12 cellular contexts compared by ENCODE assay signal in genomic region chr3:71503525-71504249, GRCh38.
A peak's percentile ranks its signal among the peaks of the same experiment; 100 is the strongest.
DNase-seq lines count a peak whose midpoint lies in the region; ATAC-seq and TF ChIP-seq lines count a peak whose summit lies in the region.
"Had no signal": no experiment of that assay in that cellular context is flagged by ENCODE, and none has a peak within 500 bp of the region (broad histone marks: within the 10 kb centered on the region; RNA-seq: fewer than 3 reads in every experiment).

No MANE protein-coding gene starts in this region.

- H3F3A ChIP-seq in GM23248 (ENCODE audit: insufficient read depth), result peaks cover 41% of the 10 kb centered on the region

- H3K4me1 Mint-ChIP-seq in activated naive CD8-positive, alpha-beta T cell treated with anti-CD3 and anti-CD28 coated beads, Interleukin-2, amount 10 ng/mL, durations not matched to agents 7 days and 5 days, result peaks cover 27% of the 10 kb centered on the region

- H3K4me3 ChIP-seq in AG04450 (ENCODE audit: low read depth, low read length) (peak overlapping the region; percentile 23; the same call in 1 of the 2 replicates), GM23248 (peak overlapping the region; percentile 72)

- CTCF ChIA-PET in AG04450 (lab: Charles Lee), result interaction anchor here (0.7 kb wide), 1 partner anchor 165 kb away, joined by 4 read pairs; no protein-coding TSS in a partner anchor

- no peak overlapping the region for H3K27ac Mint-ChIP-seq in activated naive CD8-positive, alpha-beta T cell treated with anti-CD3 and anti-CD28 coated beads, Interleukin-2, amount 10 ng/mL, durations not matched to agents 7 days and 5 days

- DNase-seq in AG04450 (ENCODE audit: low read depth, low spot score) (no peak), GM23248 (peak; percentile 95), hepatic stellate cell (ENCODE audit: low spot score) (peak; percentile 29), 8988T (no peak), GOT3 (lab: John Stamatoyannopoulos, UW) (no peak), caudate nucleus (lab: John Stamatoyannopoulos, UW) (no peak)
- no peak for DNase-seq in activated naive CD8-positive, alpha-beta T cell treated with anti-CD3 and anti-CD28 coated beads, Interleukin-2, amount 10 ng/mL, durations not matched to agents 7 days and 5 days
- DNase-seq: DND-41, left colon, NCI-H2171, right cardiac atrium had no signal

- H3K36me3 Mint-ChIP-seq in activated naive CD8-positive, alpha-beta T cell treated with anti-CD3 and anti-CD28 coated beads, Interleukin-2, amount 10 ng/mL, durations not matched to agents 7 days and 5 days, result peaks cover 17% of the 10 kb centered on the region

- H3K27me3 ChIP-seq in AG04450 (ENCODE audit: control insufficient read depth, insufficient read depth, low read length), result no peaks in the 10 kb centered on the region
- H3K27me3 ChIP-seq in GM23248 (replicated peaks; ENCODE audit: insufficient read depth), result no peaks in the 10 kb centered on the region

- WGBS in GM23248 (ENCODE audit: low coverage in 1 of 2, low lambda C conversion rate in 2 of 2, missing lambda C conversion rate in 2 of 2), 2 experiments, result 42 to 44% methylated on average over 9 to 10 of the region's 10 CpGs

- peak; percentile 30 for ATAC-seq in activated naive CD8-positive, alpha-beta T cell treated with anti-CD3 and anti-CD28 coated beads, Interleukin-2, amount 10 ng/mL, durations not matched to agents 7 days and 5 days (ENCODE audit: low read depth)
- ATAC-seq in GM21515 (IDR thresholded peaks at IDR 0.05; ENCODE audit: unreplicated experiment), result no peak
- ATAC-seq: left colon had no signal

- no peaks in the 10 kb centered on the region for H3K9me2 ChIP-seq in GM23248 (ENCODE audit: insufficient read depth)

- TF ChIP-seq CTCF in AG04450 (IDR thresholded peaks at IDR 0.05; ENCODE audit: low read depth, low read length), result no peak

- H3K4me1 ChIP-seq in GM23248 (ENCODE audit: insufficient read depth), result peaks cover 35% of the 10 kb centered on the region

- H3K36me3 ChIP-seq in GM23248 (ENCODE audit: low read depth), result no peaks in the 10 kb centered on the region

- H3K4me3 Mint-ChIP-seq in activated naive CD8-positive, alpha-beta T cell treated with anti-CD3 and anti-CD28 coated beads, Interleukin-2, amount 10 ng/mL, durations not matched to agents 7 days and 5 days, result no peak overlapping the region

- H3K9ac ChIP-seq in GM23248, result peak overlapping the region; percentile 78

- H3K9me3 ChIP-seq in AG04450 (ENCODE audit: control insufficient read depth, insufficient read depth, low read length) (no peaks in the 10 kb centered on the region), GM23248 (ENCODE audit: low read depth) (no peaks in the 10 kb centered on the region)

- in situ Hi-C loops in GM23248 (cut with MboI), result no loop called here

- H3K27ac ChIP-seq in AG04450 (ENCODE audit: low read depth, low read length) (peak overlapping the region; percentile 79), GM23248 (peak overlapping the region; percentile 96), caudate nucleus (ENCODE audit: low read depth, low read length) (no peak overlapping the region)

- peak overlapping the region; percentile 74 for H2AFZ ChIP-seq in GM23248

- peaks cover 74% of the 10 kb centered on the region for H3K79me2 ChIP-seq in GM23248 (ENCODE audit: insufficient read depth)

- H3K4me2 ChIP-seq in GM23248 (ENCODE audit: unreplicated experiment), result peak overlapping the region; percentile 89

- H3K27me3 Mint-ChIP-seq in activated naive CD8-positive, alpha-beta T cell treated with anti-CD3 and anti-CD28 coated beads, Interleukin-2, amount 10 ng/mL, durations not matched to agents 7 days and 5 days, result no peaks in the 10 kb centered on the region

- POLR2A ChIA-PET in AG04450 (lab: Yijun Ruan, JAX), result interaction anchor here (0.5 to 1.0 kb wide), 3 partner anchors 12 to 1664 kb away, joined by 3 to 6 read pairs (median 4); no protein-coding TSS in a partner anchor
- POLR2A ChIA-PET in activated naive CD8-positive, alpha-beta T cell treated with anti-CD3 and anti-CD28 coated beads, Interleukin-2, amount 10 ng/mL, durations not matched to agents 7 days and 5 days (lab: Charles Lee), result interaction anchor here (1.4 kb wide), 1 partner anchor 9 kb away, joined by 4 read pairs; no protein-coding TSS in a partner anchor

- H4K20me1 ChIP-seq in GM23248 (ENCODE audit: insufficient read depth), result no peaks in the 10 kb centered on the region

- H3K9me3 Mint-ChIP-seq in activated naive CD8-positive, alpha-beta T cell treated with anti-CD3 and anti-CD28 coated beads, Interleukin-2, amount 10 ng/mL, durations not matched to agents 7 days and 5 days, result peaks cover 2% of the 10 kb centered on the region

Comparison
In these comparisons a context has a peak if more than half of its experiments do, and no peak if none do; other contexts are left out.
1. DNase-seq: peak in GM23248 (single experiment) and hepatic stellate cell (single experiment); none in AG04450 (single experiment), activated naive CD8-positive, alpha-beta T cell treated with anti-CD3 and anti-CD28 coated beads, Interleukin-2, amount 10 ng/mL, durations not matched to agents 7 days and 5 days (single experiment), 8988T (single experiment), GOT3 (single experiment) and caudate nucleus (0 of 61).